Comparison of ENCODE assay signal across 9 cellular contexts in the genomic region with DNA sequence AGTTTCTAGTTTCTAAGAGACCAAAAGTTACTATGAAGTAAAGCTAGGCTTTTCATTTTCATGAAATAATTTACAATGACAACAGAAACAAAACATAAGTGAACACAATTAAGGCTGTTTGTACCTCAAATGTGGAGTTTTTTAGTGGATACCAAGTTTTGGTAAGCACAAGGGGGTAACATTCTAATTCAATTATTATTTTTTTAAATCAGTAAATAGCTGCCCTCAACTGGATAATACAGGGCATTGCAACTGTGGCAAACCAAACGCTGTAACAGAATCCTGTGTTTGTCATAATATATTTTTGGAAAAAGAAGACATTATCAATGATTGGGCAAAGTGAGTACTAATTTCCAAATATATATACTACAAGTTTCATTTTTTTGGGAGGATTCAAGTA.
DNase-seq lines count a peak whose midpoint lies in the region; ATAC-seq and TF ChIP-seq lines count a peak whose summit lies in the region.
"Had no signal": no experiment of that assay in that cellular context is flagged by ENCODE, and none has a peak within 500 bp of the region (broad histone marks: within the 10 kb centered on the region; RNA-seq: fewer than 3 reads in every experiment).

No MANE protein-coding gene starts in this region.

- H3K4me3 Mint-ChIP-seq in chondrocyte (ENCODE audit: unreplicated experiment): no peak overlapping the region
- H3K4me3 Mint-ChIP-seq: T-helper 2 cell treated with Interferon-gamma antibody and Interleukin-4, amounts not matched to agents 5 μg/mL and 100 μg/mL, for 36 hours had no signal

- H3F3A ChIP-seq in DOHH2 (ENCODE audit: control insufficient read depth, insufficient read depth): 0 out of 2 replicates have a peak, but pooled peaks cover 2% of the 10 kb centered on the region

- TF ChIP-seq CTCF in DOHH2 (IDR thresholded peaks at IDR 0.05; ENCODE audit: low read depth, low read length, poor library complexity, severe bottlenecking): peak; percentile 28
- TF ChIP-seq CTCF in LNCaP clone FGC (IDR thresholded peaks at IDR 0.05; ENCODE audit: control insufficient read depth, extremely low read depth, insufficient read depth): peak; percentile 70
- peak; percentile 86 for TF ChIP-seq CTCF in chondrocyte (IDR thresholded peaks at IDR 0.05)
- TF ChIP-seq CTCF in osteoblast (IDR thresholded peaks at IDR 0.05; ENCODE audit: extremely low read depth, low read depth, low read length): peak; percentile 66

- H3K4me1 Mint-ChIP-seq in chondrocyte (ENCODE audit: low read depth): peaks cover 25% of the 10 kb centered on the region

- H3K27ac ChIP-seq in DOHH2 (ENCODE audit: low read depth, low read length) (no peak overlapping the region), osteoblast (ENCODE audit: low read depth, low read length) (no peak overlapping the region)

- H3K9me2 ChIP-seq in DOHH2 (replicated peaks; ENCODE audit: control insufficient read depth, low read length): no peaks in the 10 kb centered on the region

- H3K9me3 Mint-ChIP-seq in chondrocyte (ENCODE audit: low read depth): peaks cover 2% of the 10 kb centered on the region
- H3K9me3 Mint-ChIP-seq: T-helper 2 cell treated with Interferon-gamma antibody and Interleukin-4, amounts not matched to agents 5 μg/mL and 100 μg/mL, for 36 hours had no signal

- H4K20me1 ChIP-seq in DOHH2 (ENCODE audit: control insufficient read depth, insufficient read depth, low read depth, low read length): no peaks in the 10 kb centered on the region
- H4K20me1 ChIP-seq in osteoblast (ENCODE audit: insufficient read depth, low read length): no peaks in the 10 kb centered on the region

- H3K79me2 ChIP-seq in DOHH2 (ENCODE audit: control insufficient read depth, low read length) (peaks cover 12% of the 10 kb centered on the region), osteoblast (ENCODE audit: insufficient read depth, low read length) (peaks cover 17% of the 10 kb centered on the region)

- no peak overlapping the region for H3K27ac Mint-ChIP-seq in chondrocyte (ENCODE audit: unreplicated experiment)
- H3K27ac Mint-ChIP-seq: T-helper 2 cell treated with Interferon-gamma antibody and Interleukin-4, amounts not matched to agents 5 μg/mL and 100 μg/mL, for 36 hours had no signal

- H3K4me1 ChIP-seq in DOHH2 (ENCODE audit: control insufficient read depth, low read length) (no peaks in the 10 kb centered on the region), osteoblast (ENCODE audit: insufficient read depth, low read length) (no peaks in the 10 kb centered on the region)

- H3K27me3 ChIP-seq in DOHH2 (ENCODE audit: control insufficient read depth, low read length) (no peaks in the 10 kb centered on the region), osteoblast (ENCODE audit: insufficient read depth, low read length) (no peaks in the 10 kb centered on the region)

- H3K36me3 ChIP-seq in DOHH2 (ENCODE audit: control insufficient read depth, low read length) (no peaks in the 10 kb centered on the region), osteoblast (ENCODE audit: insufficient read depth, low read length) (no peaks in the 10 kb centered on the region)

- DNase-seq in LNCaP clone FGC (ENCODE audit: low read depth) (no peak), chondrocyte (ENCODE audit: low spot score) (no peak), osteoblast (ENCODE audit: insufficient read length, low spot score, missing footprints) (peak; percentile 8), NCI-H187 treated with DMSO at 0.1 percent for 48 hours (lab: John Stamatoyannopoulos, UW) (no peak)

- H3K4me3 ChIP-seq in DOHH2 (ENCODE audit: low read length): no peak overlapping the region
- H3K4me3 ChIP-seq in LNCaP clone FGC (ENCODE audit: low read depth, low read length): no peak overlapping the region
- H3K4me3 ChIP-seq in osteoblast (ENCODE audit: insufficient read depth, low read length): no peak overlapping the region

- H2AFZ ChIP-seq in osteoblast (ENCODE audit: low read length): no peak overlapping the region

- H3K36me3 Mint-ChIP-seq in chondrocyte (ENCODE audit: low read depth): no peaks in the 10 kb centered on the region

- H3K9me3 ChIP-seq in DOHH2 (ENCODE audit: control insufficient read depth, insufficient read depth, low read length) (no peaks in the 10 kb centered on the region), osteoblast (ENCODE audit: low read depth, low read length) (no peaks in the 10 kb centered on the region)

- H3K4me2 ChIP-seq in DOHH2 (ENCODE audit: low read length) (no peak overlapping the region), osteoblast (ENCODE audit: insufficient read depth, low read length) (no peak overlapping the region)

- H3K27me3 Mint-ChIP-seq in chondrocyte (ENCODE audit: low read depth): no peaks in the 10 kb centered on the region

- ATAC-seq in GM21723 (IDR thresholded peaks at IDR 0.05; ENCODE audit: unreplicated experiment) (no peak), HG03469 (IDR thresholded peaks at IDR 0.05; ENCODE audit: unreplicated experiment) (no peak), HG03460 (IDR thresholded peaks at IDR 0.05; ENCODE audit: unreplicated experiment) (no peak)

Comparison
In these comparisons a context has a peak if more than half of its experiments do, and no peak if none do; other contexts are left out.
1. CTCF ChIP-seq: peak in every context shown above with its lines; median percentile 86 in chondrocyte; 70 in LNCaP clone FGC; 66 in osteoblast; 28 in DOHH2.